35 cellular contexts compared by ENCODE assay signal in the genomic region with DNA sequence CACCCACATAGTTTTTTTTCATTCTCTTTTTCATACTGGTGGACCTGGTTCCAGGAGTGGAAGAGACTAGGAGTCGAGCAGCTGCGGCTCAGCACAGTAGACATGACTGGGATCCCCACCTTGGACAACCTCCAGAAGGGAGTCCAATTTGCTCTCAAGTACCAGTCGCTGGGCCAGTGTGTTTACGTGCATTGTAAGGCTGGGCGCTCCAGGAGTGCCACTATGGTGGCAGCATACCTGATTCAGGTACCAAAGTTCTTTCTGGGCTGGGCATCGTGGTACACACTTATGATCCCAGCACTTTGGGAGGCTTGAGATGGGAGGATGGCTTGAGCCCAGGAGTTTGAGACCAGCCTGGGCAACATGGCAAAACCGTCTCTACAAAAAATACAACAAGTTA. TPM values are rescaled to one million over a fixed set of nuclear protein-coding genes. Genes with fewer than 3 reads are reported as not detected.
"Had no signal": no experiment of that assay in that cellular context is flagged by ENCODE, and none has a peak within 500 bp of the region (broad histone marks: within the 10 kb centered on the region; RNA-seq: fewer than 3 reads in every experiment).

No MANE protein-coding gene starts in this region.

- H3K9me3 ChIP-seq: adrenal gland, MG63, Peyer's patch had no signal

- H3K27me3 ChIP-seq: adrenal gland, MG63, Peyer's patch had no signal

- DNase-seq: activated CD4-positive, alpha-beta T cell treated with anti-CD3 and anti-CD28 coated beads, Interleukin-2, amount 10 ng/mL, durations not matched to agents 24 days and 14 days; activated CD4-positive, alpha-beta T cell treated with anti-CD3 and anti-CD28 coated beads, Interleukin-2, amount 50 U/mL, for 4 hours; activated CD8-positive, alpha-beta T cell treated with anti-CD3 and anti-CD28 coated beads for 36 hours; activated naive CD4-positive, alpha-beta T cell; activated naive CD4-positive, alpha-beta T cell treated with anti-CD3 and anti-CD28 coated beads, Interleukin-2, amount 50 U/mL, for 16 hours; activated T-cell treated with anti-CD3 and anti-CD28 coated beads, Interleukin-2, amount 50 U/mL, for 4 hours; adrenal gland; central memory CD4-positive, alpha-beta T cell; Karpas-422; KBM-7; MG63; MV-4-11; NCI-H1092 treated with DMSO at 0.1 percent for 48 hours; NCI-H1417; NCI-H146; NCI-H187; NCI-H2081; NCI-H2171 treated with DMSO at 0.1 percent for 48 hours; NCI-H2227 treated with DMSO at 0.1 percent for 48 hours; NCI-H446; NCI-H524; NCI-H69; NCI-H82; NK-92 treated with Interleukin-12 subunit alpha and Interleukin-12 subunit beta, amount 100 ng/mL, for 24 hours; PC-3; RPMI8226; SHP77 treated with DMSO at 0.1 percent for 48 hours; T-cell; T1000 had no signal

- H3K4me3 Mint-ChIP-seq: activated CD4-positive, alpha-beta T cell treated with anti-CD3 and anti-CD28 coated beads, Interleukin-2, amount 10 ng/mL, durations not matched to agents 24 days and 14 days; activated CD8-positive, alpha-beta T cell treated with anti-CD3 and anti-CD28 coated beads for 36 hours; activated T-cell treated with anti-CD3 and anti-CD28 coated beads, Interleukin-2, amount 50 U/mL, for 4 hours; activated T-helper 17 cell treated with anti-CD3 and anti-CD28 coated beads, Interleukin-2, amount 50 U/mL, for 72 hours; brain; T-cell had no signal

- H3K27me3 Mint-ChIP-seq: activated CD4-positive, alpha-beta T cell treated with anti-CD3 and anti-CD28 coated beads, Interleukin-2, amount 10 ng/mL, durations not matched to agents 24 days and 14 days; activated CD8-positive, alpha-beta T cell treated with anti-CD3 and anti-CD28 coated beads for 36 hours; activated T-helper 17 cell treated with anti-CD3 and anti-CD28 coated beads, Interleukin-2, amount 50 U/mL, for 72 hours; IgD-negative memory B cell; T-cell had no signal

- H3K9me3 Mint-ChIP-seq: activated CD4-positive, alpha-beta T cell treated with anti-CD3 and anti-CD28 coated beads, Interleukin-2, amount 10 ng/mL, durations not matched to agents 24 days and 14 days; activated CD8-positive, alpha-beta T cell treated with anti-CD3 and anti-CD28 coated beads for 36 hours; activated T-cell treated with anti-CD3 and anti-CD28 coated beads, Interleukin-2, amount 50 U/mL, for 4 hours; activated T-helper 17 cell treated with anti-CD3 and anti-CD28 coated beads, Interleukin-2, amount 50 U/mL, for 72 hours; brain; IgD-negative memory B cell; T-cell had no signal

- H3K4me3 ChIP-seq: adrenal gland, MG63, Peyer's patch had no signal

- H3K27ac Mint-ChIP-seq: activated CD4-positive, alpha-beta T cell treated with anti-CD3 and anti-CD28 coated beads, Interleukin-2, amount 10 ng/mL, durations not matched to agents 24 days and 14 days; activated T-helper 17 cell treated with anti-CD3 and anti-CD28 coated beads, Interleukin-2, amount 50 U/mL, for 72 hours; brain; IgD-negative memory B cell had no signal

- H3K27ac ChIP-seq: adrenal gland, Peyer's patch had no signal

RNA-seq across cellular contexts. Expression of a gene that starts 16.8 kb away (rescaled TPM):
- total RNA-seq: activated CD8-positive, alpha-beta T cell treated with anti-CD3 and anti-CD28 coated beads for 36 hours; activated T-helper 17 cell treated with anti-CD3 and anti-CD28 coated beads, Interleukin-2, amount 50 U/mL, for 72 hours; bronchial epithelial cell; cerebellum; PC-3; Peyer's patch had no signal
- polyA plus RNA-seq: IgD-negative memory B cell had no signal
